ENCODE assay signal across 8 cellular contexts in the genomic region with DNA sequence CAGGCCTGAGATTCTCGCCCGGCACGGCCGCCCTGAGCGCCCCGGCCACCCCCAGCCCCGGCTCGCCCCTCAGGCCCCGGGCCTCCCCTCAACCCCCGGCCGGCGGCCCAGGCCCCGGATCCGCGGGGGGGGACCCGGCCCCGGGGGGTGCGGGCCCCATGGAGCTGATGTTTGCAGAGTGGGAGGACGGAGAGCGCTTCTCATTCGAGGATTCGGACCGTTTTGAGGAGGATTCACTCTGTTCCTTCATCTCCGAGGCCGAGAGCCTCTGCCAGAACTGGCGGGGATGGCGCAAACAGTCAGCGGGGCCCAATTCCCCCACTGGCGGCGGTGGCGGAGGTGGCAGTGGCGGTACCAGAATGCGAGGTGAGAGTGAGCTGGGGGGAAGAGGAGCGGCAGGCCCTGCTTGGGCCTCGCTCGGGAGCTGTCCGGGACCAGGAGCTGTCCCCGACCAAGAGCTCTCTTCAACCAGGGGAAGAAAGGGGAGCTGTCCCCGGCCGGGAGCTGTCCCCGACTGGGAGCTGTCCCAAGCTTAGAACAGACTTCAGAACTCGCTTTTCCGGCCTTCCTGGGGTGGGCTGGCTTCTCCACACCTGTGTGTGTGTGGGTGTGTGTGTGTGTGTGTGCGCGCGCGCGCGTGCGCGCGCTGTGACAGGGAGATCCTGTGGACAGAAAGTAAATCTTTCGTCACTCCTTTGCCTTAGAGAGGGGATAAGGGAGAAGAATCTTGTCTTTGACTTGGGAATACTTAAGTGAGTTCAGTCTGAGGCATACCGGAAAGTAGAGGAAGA. TPM values are rescaled to one million over a fixed set of nuclear protein-coding genes. Genes with fewer than 3 reads are reported as not detected.
A peak's percentile ranks its signal among the peaks of the same experiment; 100 is the strongest.
DNase-seq lines count a peak whose midpoint lies in the region; ATAC-seq and TF ChIP-seq lines count a peak whose summit lies in the region.

No MANE protein-coding gene starts in this region.

- peaks cover 18% of the 10 kb centered on the region; the same call in 1 of the 2 replicates for H4K20me1 ChIP-seq in PC-9 (ENCODE audit: insufficient read depth)

- CTCF ChIA-PET in PC-9 (lab: Charles Lee): interaction anchor here (0.5 to 0.6 kb wide), 3 partner anchors 18 to 410 kb away, joined by 3 read pairs; no protein-coding TSS in a partner anchor

- peak; percentile 28 for ATAC-seq in GM18502 (IDR thresholded peaks at IDR 0.05; ENCODE audit: poor library complexity, unreplicated experiment)
- peak; percentile 19 for ATAC-seq in HG02798 (IDR thresholded peaks at IDR 0.05; ENCODE audit: poor library complexity, unreplicated experiment)
- ATAC-seq in HG03280 (IDR thresholded peaks at IDR 0.05; ENCODE audit: unreplicated experiment): no peak

- H3K79me2 ChIP-seq in PC-9 (ENCODE audit: low read depth): peaks cover 66% of the 10 kb centered on the region

- H3K36me3 ChIP-seq in PC-9 (ENCODE audit: low read depth) (0 out of 2 replicates have a peak, but pooled peaks cover 3% of the 10 kb centered on the region), adipocyte (ENCODE audit: control insufficient read depth, insufficient read depth, low read length, severe bottlenecking) (peaks cover 19% of the 10 kb centered on the region), skeletal muscle tissue (ENCODE audit: control insufficient read depth in 3 of 3, insufficient read depth in 3 of 3, low read length in 3 of 3) (peaks cover 19 to 23% (median 20%) of the 10 kb centered on the region in 3 donors)

- peaks cover 19% of the 10 kb centered on the region for H3F3A ChIP-seq in PC-9 (ENCODE audit: insufficient read depth, low read depth)

- H3K4me2 ChIP-seq in PC-9: peak overlapping the region; percentile 91

- BruUV-seq in PC-9 (replicated peaks; lab: Mats Ljungman, UMichigan): TSS peak; percentile 9

- H3K9me3 ChIP-seq in PC-9 (ENCODE audit: insufficient read depth, low read depth) (no peaks in the 10 kb centered on the region), adipocyte (ENCODE audit: control insufficient read depth, low read length) (no peaks in the 10 kb centered on the region), skeletal muscle tissue (ENCODE audit: control insufficient read depth in 3 of 3, low read length in 3 of 3) (no peaks in the 10 kb centered on the region)

- H3K27ac ChIP-seq in PC-9 (0 out of 2 replicates have a peak overlapping the region, but pooled peaks have one; percentile 14), skeletal muscle tissue (ENCODE audit: low read depth, low read length) (peak overlapping the region; percentile 91)

- TF ChIP-seq CTCF in PC-9 (conservative IDR thresholded peaks at IDR 0.05): no peak

- H3K9ac ChIP-seq in adipocyte (ENCODE audit: low read length) (peak overlapping the region; percentile 96), skeletal muscle tissue (ENCODE audit: low read depth in 1 of 3, low read length in 3 of 3) (peak overlapping the region; percentile 94 to 97 (median 96))

- H2AFZ ChIP-seq in PC-9: peak overlapping the region; percentile 78

- intact Hi-C loops in PC-9 (cut with micrococcal nuclease; ENCODE audit: unreplicated experiment): loop anchor here (1.0 to 5.0 kb wide), 4 partner anchors 25 to 1325 kb away; a partner anchor contains a TSS

- POLR2A ChIA-PET in PC-9 (lab: Charles Lee; ENCODE audit: unreplicated experiment): interaction anchor here (0.6 to 0.8 kb wide), 4 partner anchors 9 to 689 kb away, joined by 3 to 5 read pairs (median 4); no protein-coding TSS in a partner anchor

- DNase-seq in PC-9: peak; percentile 54 to 58
- DNase-seq in adipocyte (ENCODE audit: low read depth): peak; percentile 67
- DNase-seq in hepatic stellate cell (ENCODE audit: low spot score): peak; percentile 79
- DNase-seq in cerebellum (ENCODE audit: low spot score): no peak

- H3K4me1 ChIP-seq in PC-9 (replicated peaks; ENCODE audit: insufficient read depth): peaks cover 29% of the 10 kb centered on the region
- peaks cover 35% of the 10 kb centered on the region for H3K4me1 ChIP-seq in adipocyte (ENCODE audit: control insufficient read depth, insufficient read depth, low read length)
- H3K4me1 ChIP-seq in skeletal muscle tissue (ENCODE audit: control insufficient read depth in 3 of 3, insufficient read depth in 3 of 3, low read length in 3 of 3): peaks cover 34 to 60% (median 44%) of the 10 kb centered on the region in 3 donors

- no peaks in the 10 kb centered on the region for H3K9me2 ChIP-seq in PC-9 (ENCODE audit: insufficient read depth)

- peak overlapping the region; percentile 58 for H3K4me3 ChIP-seq in PC-9
- peak overlapping the region; percentile 97 for H3K4me3 ChIP-seq in adipocyte (ENCODE audit: low read length)
- peak overlapping the region; percentile 91 to 94 (median 93) for H3K4me3 ChIP-seq in skeletal muscle tissue (ENCODE audit: low read length in 3 of 3)

- H3K27me3 ChIP-seq in PC-9 (ENCODE audit: insufficient read depth, low read depth) (no peaks in the 10 kb centered on the region), adipocyte (replicated peaks; ENCODE audit: control insufficient read depth, insufficient read depth, low read length) (no peaks in the 10 kb centered on the region), skeletal muscle tissue (ENCODE audit: control insufficient read depth in 3 of 3, insufficient read depth in 3 of 3, low read length in 3 of 3) (no peaks in the 10 kb centered on the region)

RNA-seq across cellular contexts. Expression of a gene that starts 0.5 kb away (rescaled TPM):
- 49.2 and 70.0 TPM in 2 replicates for total RNA-seq in PC-9 (2021)
- total RNA-seq in skeletal muscle tissue: 29.7 TPM
- 43.0 TPM for total RNA-seq in cerebellum

RNA-seq across cellular contexts. Expression of a gene that starts 4.1 kb away (rescaled TPM):
- total RNA-seq in PC-9 (2021) (44.1 and 44.5 TPM in 2 replicates), skeletal muscle tissue (17.7 TPM), cerebellum (14.2 TPM)

RNA-seq across cellular contexts. Expression of a gene that starts 25.5 kb away (rescaled TPM):
- total RNA-seq in PC-9 (2021) (20.4 and 22.8 TPM in 2 replicates), skeletal muscle tissue (6.3 TPM), cerebellum (19.1 TPM)

RNA-seq across cellular contexts. Expression of a gene that starts 41.7 kb away (rescaled TPM):
- total RNA-seq in PC-9 (2021) (83.1 and 105 TPM in 2 replicates), skeletal muscle tissue (41.8 TPM), cerebellum (44.0 TPM)
